In genomic region chr16:1209081-1209480, GRCh38 we compare ENCODE assay signal across 25 cellular contexts. TPM values are rescaled to one million over a fixed set of nuclear protein-coding genes. Genes with fewer than 3 reads are reported as not detected.
DNase-seq lines count a peak whose midpoint lies in the region; ATAC-seq and TF ChIP-seq lines count a peak whose summit lies in the region.
"Had no signal": no experiment of that assay in that cellular context is flagged by ENCODE, and none has a peak within 500 bp of the region (broad histone marks: within the 10 kb centered on the region; RNA-seq: fewer than 3 reads in every experiment).

No MANE protein-coding gene starts in this region.

- no peaks in the 10 kb centered on the region for H3K27me3 ChIP-seq in BLaER1
- H3K27me3 ChIP-seq in H7 (ENCODE audit: control insufficient read depth, insufficient read depth, low read length), result no peaks in the 10 kb centered on the region

- no peak overlapping the region for H3K27ac Mint-ChIP-seq in endothelial cell (ENCODE audit: unreplicated experiment)
- H3K27ac Mint-ChIP-seq: B cell; CD4-positive, alpha-beta T cell had no signal

- H3K27me3 Mint-ChIP-seq in endothelial cell (ENCODE audit: unreplicated experiment), result no peaks in the 10 kb centered on the region
- H3K27me3 Mint-ChIP-seq: B cell; CD4-positive, alpha-beta T cell had no signal

- H3K36me3 ChIP-seq in BLaER1 (peaks cover 70% of the 10 kb centered on the region), H7 (replicated peaks; ENCODE audit: control insufficient read depth, insufficient read depth, low read length) (no peaks in the 10 kb centered on the region; the same call in none of the 2 replicates)

- H3K4me2 ChIP-seq in BLaER1, result peak overlapping the region; percentile 58
- H3K4me2 ChIP-seq: A549 had no signal

- H3K27ac ChIP-seq in BLaER1, result peak overlapping the region; percentile 68
- H3K27ac ChIP-seq: 22Rv1, A549, C4-2B had no signal

- H3K4me1 ChIP-seq in BLaER1, result peaks cover 29% of the 10 kb centered on the region
- H3K4me1 ChIP-seq: A549, Caco-2 had no signal

- no peaks in the 10 kb centered on the region for H3K36me3 Mint-ChIP-seq in endothelial cell (ENCODE audit: low read depth, unreplicated experiment)
- H3K36me3 Mint-ChIP-seq: CD8-positive, alpha-beta T cell had no signal

- peaks cover 17% of the 10 kb centered on the region for H4K20me1 ChIP-seq in BLaER1

- peak overlapping the region; percentile 59 for H3K4me3 Mint-ChIP-seq in endothelial cell (ENCODE audit: unreplicated experiment)
- H3K4me3 Mint-ChIP-seq: B cell had no signal

- H3K9me3 ChIP-seq in BLaER1, result no peaks in the 10 kb centered on the region
- H3K9me3 ChIP-seq: A549, Caco-2 had no signal

- H3K4me1 Mint-ChIP-seq in endothelial cell (ENCODE audit: unreplicated experiment), result no peaks in the 10 kb centered on the region
- H3K4me1 Mint-ChIP-seq: B cell had no signal

- peak; percentile 64 for DNase-seq in H7
- no peak for DNase-seq in endothelial cell (ENCODE audit: low spot score)
- DNase-seq in NCI-H1092 treated with DMSO at 0.1 percent for 48 hours (lab: John Stamatoyannopoulos, UW), result no peak
- DNase-seq in DMS 273 treated with DMSO at 0.1 percent for 48 hours (lab: John Stamatoyannopoulos, UW), result no peak
- DNase-seq: AML-193; Caco-2; Calu3; CD4-positive, alpha-beta T cell; DMS153; DMS53; DMS79; DND-41; EL; GDM1 had no signal

- ATAC-seq in HG02870 (IDR thresholded peaks at IDR 0.05; ENCODE audit: unreplicated experiment), result no peak
- ATAC-seq: GM12878 had no signal

- no peaks in the 10 kb centered on the region for H3K9me3 Mint-ChIP-seq in endothelial cell (ENCODE audit: unreplicated experiment)
- H3K9me3 Mint-ChIP-seq: CD4-positive, alpha-beta T cell; CD8-positive, alpha-beta T cell had no signal

- peak overlapping the region; percentile 64; the same call in 1 of the 2 replicates for H3K9ac ChIP-seq in BLaER1

- TF ChIP-seq CTCF in endothelial cell (IDR thresholded peaks at IDR 0.05; ENCODE audit: unreplicated experiment), result no peak

- no peak overlapping the region for H3K4me3 ChIP-seq in BLaER1
- H3K4me3 ChIP-seq in H7 (ENCODE audit: insufficient read depth, low read depth, low read length), result no peak overlapping the region
- H3K4me3 ChIP-seq: A549, GM12878 had no signal

RNA-seq across cellular contexts. Expression of gene TPSG1, which starts 16.0 kb away (rescaled TPM):
- total RNA-seq in H7 (2014; rRNA removed; shearing (Covaris generic)), result not detected in 2 replicates
- not detected for total RNA-seq in endothelial cell (ENCODE audit: unreplicated experiment)
- total RNA-seq: B cell; Caco-2; Calu3; CD4-positive, alpha-beta T cell; CD8-positive, alpha-beta T cell; G401; GM12878 had no signal

RNA-seq across cellular contexts. Expression of gene TPSB2, which starts 20.9 kb away (rescaled TPM):
- not detected in 2 replicates for total RNA-seq in H7 (2014; rRNA removed; shearing (Covaris generic))
- not detected for total RNA-seq in endothelial cell (ENCODE audit: unreplicated experiment)
- total RNA-seq: A172; B cell; Caco-2; Calu3; CD4-positive, alpha-beta T cell; CD8-positive, alpha-beta T cell; Daoy; G401; GM12878 had no signal

RNA-seq across cellular contexts. Expression of gene TPSAB1, which starts 31.4 kb away (rescaled TPM):
- total RNA-seq in H7 (2014; rRNA removed; shearing (Covaris generic)), result not detected in 2 replicates
- not detected for total RNA-seq in endothelial cell (ENCODE audit: unreplicated experiment)
- total RNA-seq: B cell; Caco-2; Calu3; CD8-positive, alpha-beta T cell; Daoy; G401; GM12878 had no signal

RNA-seq across cellular contexts. Expression of gene TPSD1, which starts 46.8 kb away (rescaled TPM):
- total RNA-seq in H7 (2014; rRNA removed; shearing (Covaris generic)), result not detected in 2 replicates
- not detected for total RNA-seq in endothelial cell (ENCODE audit: unreplicated experiment)
- total RNA-seq: A172; B cell; Caco-2; Calu3; CD4-positive, alpha-beta T cell; CD8-positive, alpha-beta T cell; Daoy; G401; GM12878 had no signal

RNA-seq across cellular contexts. Expression of gene CACNA1H, which starts 56.2 kb away (rescaled TPM):
- total RNA-seq in H7 (2014; rRNA removed; shearing (Covaris generic)), result 24.8 and 27.3 TPM in 2 replicates
- 3.4 TPM for total RNA-seq in endothelial cell (ENCODE audit: unreplicated experiment)
- total RNA-seq: Calu3 had no signal
